In the genomic region with DNA sequence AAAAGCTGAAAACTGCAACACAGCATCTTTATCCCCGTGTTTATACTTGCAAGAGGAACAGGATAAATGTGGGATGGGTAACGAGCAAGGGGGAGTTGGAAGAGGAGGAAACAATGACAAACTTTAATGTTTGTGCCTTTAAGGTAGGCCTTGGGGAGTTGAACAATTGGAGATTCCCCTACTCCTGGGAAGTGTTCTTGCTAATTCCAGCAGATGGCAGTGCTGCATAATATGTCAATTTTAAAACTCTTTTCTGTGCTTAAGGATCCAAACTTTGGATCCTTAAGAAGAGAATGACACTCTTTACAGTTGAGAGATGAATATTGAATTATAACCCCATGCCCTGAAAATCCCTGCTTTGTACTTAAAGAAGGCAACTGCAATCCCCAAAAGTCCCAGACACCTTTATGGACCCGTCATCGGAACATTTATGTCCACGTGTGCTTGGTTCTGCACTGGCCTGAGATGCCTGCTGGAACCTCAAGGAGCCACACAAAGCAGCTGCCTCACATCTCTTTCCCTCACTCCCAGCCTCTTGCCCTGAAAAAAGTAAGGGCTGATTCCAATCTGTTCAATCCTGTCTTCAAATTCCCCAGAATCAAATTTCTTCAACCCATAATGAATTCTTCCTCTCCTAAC, we compare ENCODE assay signal across 8 cellular contexts. TPM values are rescaled to one million over a fixed set of nuclear protein-coding genes. Genes with fewer than 3 reads are reported as not detected.
DNase-seq lines count a peak whose midpoint lies in the region; FAIRE-seq and TF ChIP-seq lines count a peak whose summit lies in the region.

No MANE protein-coding gene starts in this region.

- H3K9ac ChIP-seq in astrocyte (ENCODE audit: low read length) (peak overlapping the region; percentile 50), smooth muscle cell (ENCODE audit: low read depth) (no peak overlapping the region)

- H3K4me3 ChIP-seq in astrocyte (ENCODE audit: insufficient read depth, low read depth, low read length): no peak overlapping the region
- H3K4me3 ChIP-seq in hepatocyte: no peak overlapping the region
- no peak overlapping the region for H3K4me3 ChIP-seq in smooth muscle cell

- H3K4me1 Mint-ChIP-seq in astrocyte (ENCODE audit: low read depth, unreplicated experiment): peaks cover 23% of the 10 kb centered on the region

- H4K20me1 ChIP-seq in astrocyte (ENCODE audit: insufficient read depth, low read length): no peaks in the 10 kb centered on the region
- no peaks in the 10 kb centered on the region for H4K20me1 ChIP-seq in hepatocyte (ENCODE audit: insufficient read depth, poor library complexity, severe bottlenecking)
- H4K20me1 ChIP-seq in smooth muscle cell (ENCODE audit: low read depth): no peaks in the 10 kb centered on the region

- no peak overlapping the region for H3K4me3 Mint-ChIP-seq in astrocyte (ENCODE audit: unreplicated experiment)

- peaks cover 21% of the 10 kb centered on the region for H3K4me1 ChIP-seq in astrocyte (ENCODE audit: insufficient read depth, low read length)
- peaks cover 10% of the 10 kb centered on the region for H3K4me1 ChIP-seq in hepatocyte (ENCODE audit: insufficient read depth)
- no peaks in the 10 kb centered on the region for H3K4me1 ChIP-seq in smooth muscle cell (ENCODE audit: low read depth)

- no peak overlapping the region for H3K27ac Mint-ChIP-seq in astrocyte (ENCODE audit: unreplicated experiment)

- no peaks in the 10 kb centered on the region for H3K79me2 ChIP-seq in astrocyte (ENCODE audit: insufficient read depth, low read length)
- no peaks in the 10 kb centered on the region for H3K79me2 ChIP-seq in hepatocyte
- no peaks in the 10 kb centered on the region for H3K79me2 ChIP-seq in smooth muscle cell (ENCODE audit: low read depth)

- no peaks in the 10 kb centered on the region for H3K36me3 Mint-ChIP-seq in astrocyte (ENCODE audit: low read depth, unreplicated experiment)

- H3K9me3 ChIP-seq in astrocyte (ENCODE audit: insufficient read depth, low read depth, low read length) (no peaks in the 10 kb centered on the region), hepatocyte (ENCODE audit: low read depth) (no peaks in the 10 kb centered on the region), smooth muscle cell (replicated peaks; ENCODE audit: low read depth) (no peaks in the 10 kb centered on the region)

- H3K4me2 ChIP-seq in astrocyte (ENCODE audit: low read length): peak overlapping the region; percentile 69
- no peak overlapping the region for H3K4me2 ChIP-seq in hepatocyte
- H3K4me2 ChIP-seq in smooth muscle cell: no peak overlapping the region

- no peaks in the 10 kb centered on the region for H3K9me3 Mint-ChIP-seq in astrocyte (ENCODE audit: unreplicated experiment)

- H3K27ac ChIP-seq in astrocyte (ENCODE audit: low read depth, low read length): no peak overlapping the region
- no peak overlapping the region for H3K27ac ChIP-seq in hepatocyte
- no peak overlapping the region for H3K27ac ChIP-seq in smooth muscle cell (ENCODE audit: low read depth)

- H3K9me2 ChIP-seq in hepatocyte (replicated peaks; ENCODE audit: insufficient read depth): no peaks in the 10 kb centered on the region

- DNase-seq in AG08395 (ENCODE audit: low spot score): peak; percentile 66
- peak; percentile 15 for DNase-seq in NCI-H128 (lab: John Stamatoyannopoulos, UW; ENCODE audit: unreplicated experiment)
- DNase-seq in astrocyte (ENCODE audit: low read depth): peak; percentile 33
- DNase-seq in hepatocyte (ENCODE audit: low spot score): peak; percentile 72
- no peak for DNase-seq in smooth muscle cell (lab: John Stamatoyannopoulos, UW; ENCODE audit: unreplicated experiment)
- DNase-seq in GOT3 (lab: John Stamatoyannopoulos, UW): no peak
- DNase-seq in mesenteric fat pad (ENCODE audit: low spot score): no peak

- FAIRE-seq in astrocyte (lab: Jason Lieb, UNC): peak; percentile 67

- no peak overlapping the region for H2AFZ ChIP-seq in astrocyte (ENCODE audit: low read depth, low read length)
- no peak overlapping the region for H2AFZ ChIP-seq in hepatocyte
- no peak overlapping the region for H2AFZ ChIP-seq in smooth muscle cell (ENCODE audit: low read depth)

- H3F3A ChIP-seq in smooth muscle cell (ENCODE audit: low read depth): no peaks in the 10 kb centered on the region

- H3K36me3 ChIP-seq in astrocyte (ENCODE audit: insufficient read depth, low read length): no peaks in the 10 kb centered on the region
- H3K36me3 ChIP-seq in hepatocyte (replicated peaks; ENCODE audit: insufficient read depth, low read depth): no peaks in the 10 kb centered on the region
- H3K36me3 ChIP-seq in smooth muscle cell (ENCODE audit: low read depth): no peaks in the 10 kb centered on the region

- TF ChIP-seq CTCF in GM12872 (IDR thresholded peaks at IDR 0.05; ENCODE audit: insufficient read depth, low read depth, low read length) (peak; percentile 73), astrocyte (IDR thresholded peaks at IDR 0.05; ENCODE audit: insufficient read depth, low read depth, low read length) (peak; percentile 95), hepatocyte (IDR thresholded peaks at IDR 0.05; ENCODE audit: poor library complexity) (peak; percentile 88), smooth muscle cell (IDR thresholded peaks at IDR 0.05; ENCODE audit: borderline replicate concordance, insufficient read depth, poor library complexity, severe bottlenecking) (peak; percentile 69)

- H3K27me3 ChIP-seq in astrocyte (ENCODE audit: insufficient read depth, low read length) (no peaks in the 10 kb centered on the region), hepatocyte (no peaks in the 10 kb centered on the region), smooth muscle cell (ENCODE audit: low read depth) (no peaks in the 10 kb centered on the region)

- WGBS in hepatocyte (ENCODE audit: low lambda C conversion rate, missing lambda C conversion rate): 54% methylated on average over 5 of the region's 5 CpGs
- WGBS in smooth muscle cell (ENCODE audit: low lambda C conversion rate): 57% methylated on average over 5 of the region's 5 CpGs

- H3K27me3 Mint-ChIP-seq in astrocyte (ENCODE audit: low read depth, unreplicated experiment): no peaks in the 10 kb centered on the region

RNA-seq across cellular contexts. Expression of a gene that starts 12.0 kb away (rescaled TPM):
- 42.9 and 44.7 TPM in 2 replicates for total RNA-seq in astrocyte
- total RNA-seq in hepatocyte: 17.1 and 17.5 TPM in 2 replicates
- polyA plus RNA-seq in hepatocyte: 6.5 and 7.3 TPM in 2 replicates
- total RNA-seq in smooth muscle cell: 5.7 and 7.7 TPM in 2 replicates
- polyA plus RNA-seq in smooth muscle cell: 2.2 and 4.9 TPM in 2 replicates
- total RNA-seq in mesenteric fat pad: 18.3 TPM

RNA-seq across cellular contexts. Expression of a gene that starts 33.9 kb away (rescaled TPM):
- 335 and 375 TPM in 2 replicates for total RNA-seq in astrocyte
- 14.7 and 15.1 TPM in 2 replicates for total RNA-seq in hepatocyte
- polyA plus RNA-seq in hepatocyte: 5.6 and 8.2 TPM in 2 replicates
- total RNA-seq in smooth muscle cell: 0.36 and 1.2 TPM in 2 replicates
- polyA plus RNA-seq in smooth muscle cell: 0.79 and 1.8 TPM in 2 replicates
- total RNA-seq in mesenteric fat pad: 14.5 TPM

RNA-seq across cellular contexts. Expression of a gene that starts 48.5 kb away (rescaled TPM):
- total RNA-seq in astrocyte (not detected in 2 replicates), hepatocyte (not detected in 2 replicates), smooth muscle cell (not detected in 2 replicates), mesenteric fat pad (not detected)
- polyA plus RNA-seq in hepatocyte (not detected in 2 replicates), smooth muscle cell (not detected in 2 replicates)

Comparison
In these comparisons a context has a peak if more than half of its experiments do, and no peak if none do; other contexts are left out.
1. DNase-seq: peak in AG08395 (single experiment), NCI-H128 (single experiment), astrocyte (single experiment) and hepatocyte (single experiment); none in smooth muscle cell (single experiment), GOT3 (single experiment) and mesenteric fat pad (single experiment).
2. RNA of a gene that starts 33.9 kb away (total RNA-seq): 335 to 375 TPM in astrocyte; 14.7 to 15.1 TPM in hepatocyte, 14.5 TPM in mesenteric fat pad (single experiment) and 0.36 to 1.2 TPM in smooth muscle cell; every median in the first group is over 10 times any median in the second.
3. Peak in every context shown above with its lines, with median percentiles within 50 percentile points of each other: CTCF ChIP-seq.